Comparison of ENCODE assay signal across 19 cellular contexts in genomic region chr12:13454991-13455696, GRCh38.
DNase-seq lines count a peak whose midpoint lies in the region; TF ChIP-seq lines count a peak whose summit lies in the region.
"Had no signal": no experiment of that assay in that cellular context is flagged by ENCODE, and none has a peak within 500 bp of the region (broad histone marks: within the 10 kb centered on the region; RNA-seq: fewer than 3 reads in every experiment).

No MANE protein-coding gene starts in this region.

- H3K9ac ChIP-seq in neuronal stem cell (ENCODE audit: low read depth, low read length, poor library complexity) = no peak overlapping the region

- no peak overlapping the region for H2BK15ac ChIP-seq in neuronal stem cell (ENCODE audit: low read length)

- H3K18ac ChIP-seq in neuronal stem cell (ENCODE audit: low read length) = peak overlapping the region; percentile 29

- peaks cover 0 to 6% of the 10 kb centered on the region in 2 donors for H3K4me1 ChIP-seq in neuronal stem cell (ENCODE audit: control insufficient read depth in 2 of 2, insufficient read depth in 1 of 2, low read depth in 1 of 2, low read length in 2 of 2)
- H3K4me1 ChIP-seq: A549, SJSA1 had no signal

- no peak overlapping the region for H4K8ac ChIP-seq in neuronal stem cell (ENCODE audit: low read depth, low read length)

- no peaks in the 10 kb centered on the region for H3K79me1 ChIP-seq in neuronal stem cell (ENCODE audit: low read depth, low read length)

- H3K9me3 ChIP-seq in neuronal stem cell (replicated peaks in 1 of 2; ENCODE audit: control insufficient read depth in 2 of 2, insufficient read depth in 1 of 2, low read depth in 1 of 2, low read length in 2 of 2) (no peaks in the 10 kb centered on the region), WERI-Rb-1 (ENCODE audit: severe bottlenecking) (no peaks in the 10 kb centered on the region)
- H3K9me3 ChIP-seq: A549, MG63, SJSA1 had no signal

- no peak overlapping the region for H2BK5ac ChIP-seq in neuronal stem cell (ENCODE audit: low read length)

- H2BK120ac ChIP-seq in neuronal stem cell (ENCODE audit: low read depth, low read length) = no peak overlapping the region

- H3K4ac ChIP-seq in neuronal stem cell (ENCODE audit: low read length) = no peak overlapping the region

- H3K27ac ChIP-seq in neuronal stem cell (replicated peaks; ENCODE audit: low read length) (no peak overlapping the region), WERI-Rb-1 (no peak overlapping the region)
- H3K27ac ChIP-seq: A549, SJSA1 had no signal

- no peak overlapping the region for H2AFZ ChIP-seq in neuronal stem cell (ENCODE audit: low read length)

- no peak overlapping the region for H3K14ac ChIP-seq in neuronal stem cell (ENCODE audit: low read length)

- DNase-seq in DMS79 (lab: John Stamatoyannopoulos, UW) = peak; percentile 87
- peak; percentile 51 for DNase-seq in NCI-H128 (lab: John Stamatoyannopoulos, UW; ENCODE audit: unreplicated experiment)
- DNase-seq in NCI-H345 (lab: John Stamatoyannopoulos, UW) = peak; percentile 79
- DNase-seq in neuronal stem cell (ENCODE audit: low spot score) = no peak
- DNase-seq in mesenteric fat pad (ENCODE audit: low spot score) = no peak
- DNase-seq in D341Med (ENCODE audit: low spot score) = no peak
- DNase-seq in WERI-Rb-1 = no peak
- DNase-seq: DND-41, GOT3, HCEC 1CT, MG63, NCI-H1048, NCI-H1436, NCI-H2081, NCI-H510A treated with DMSO at 0.1 percent for 48 hours, NCI-H748 treated with DMSO at 0.1 percent for 48 hours, OCI-M1 had no signal

- no peaks in the 10 kb centered on the region for H3K27me3 ChIP-seq in neuronal stem cell (ENCODE audit: control insufficient read depth in 3 of 3, insufficient read depth in 3 of 3, low read depth in 1 of 3, low read length in 3 of 3)
- H3K27me3 ChIP-seq in WERI-Rb-1 (ENCODE audit: insufficient read depth, low read depth, severe bottlenecking) = no peaks in the 10 kb centered on the region
- H3K27me3 ChIP-seq: MG63 had no signal

- H3K4me3 ChIP-seq in neuronal stem cell (ENCODE audit: low read length in 2 of 2) (no peak overlapping the region), WERI-Rb-1 (ENCODE audit: low read depth, low read length) (no peak overlapping the region)
- H3K4me3 ChIP-seq: A549, MG63, SJSA1 had no signal

- WGBS in neuronal stem cell (ENCODE audit: extremely low coverage in 2 of 2, insufficient read length in 2 of 2, insufficient replicate concordance in 1 of 2), 2 donors = no CpG with 5 or more reads among the region's 3 CpGs

- H3K4me2 ChIP-seq in neuronal stem cell (ENCODE audit: insufficient read depth, low read length, poor library complexity, severe bottlenecking) = no peak overlapping the region
- H3K4me2 ChIP-seq: A549 had no signal

- no peaks in the 10 kb centered on the region for H3K36me3 ChIP-seq in neuronal stem cell (replicated peaks in 1 of 2; ENCODE audit: control insufficient read depth in 2 of 2, insufficient read depth in 2 of 2, low read length in 2 of 2)
- no peaks in the 10 kb centered on the region for H3K36me3 ChIP-seq in WERI-Rb-1
- H3K36me3 ChIP-seq: MG63, SJSA1 had no signal

- no peak overlapping the region for H2BK12ac ChIP-seq in neuronal stem cell (ENCODE audit: low read length)

- no peak overlapping the region for H3K23ac ChIP-seq in neuronal stem cell (ENCODE audit: low read depth, low read length, poor library complexity)

- TF ChIP-seq CTCF in WERI-Rb-1 (IDR thresholded peaks at IDR 0.05; ENCODE audit: low read depth, low read length) = no peak

- no peak overlapping the region for H2AK5ac ChIP-seq in neuronal stem cell (ENCODE audit: low read depth, low read length)

- no peak overlapping the region for H4K91ac ChIP-seq in neuronal stem cell (ENCODE audit: low read depth, low read length, poor library complexity)

Comparison
In these comparisons a context has a peak if more than half of its experiments do, and no peak if none do; other contexts are left out.
1. DNase-seq: peak in DMS79 (single experiment), NCI-H128 (single experiment) and NCI-H345 (single experiment); none in neuronal stem cell (single experiment), mesenteric fat pad (single experiment), D341Med (single experiment) and WERI-Rb-1 (single experiment).